In genomic region chr19:41887711-41888382, GRCh38 we compare ENCODE assay signal across 9 cellular contexts. TPM values are rescaled to one million over a fixed set of nuclear protein-coding genes. Genes with fewer than 3 reads are reported as not detected.
A peak's percentile ranks its signal among the peaks of the same experiment; 100 is the strongest.
DNase-seq lines count a peak whose midpoint lies in the region; ATAC-seq lines count a peak whose summit lies in the region.
"Had no signal": no experiment of that assay in that cellular context is flagged by ENCODE, and none has a peak within 500 bp of the region (broad histone marks: within the 10 kb centered on the region; RNA-seq: fewer than 3 reads in every experiment).

No MANE protein-coding gene starts in this region.

- no peaks in the 10 kb centered on the region for H3K9me3 Mint-ChIP-seq in activated T-cell treated with anti-CD3 and anti-CD28 coated beads, Interleukin-2, amount 50 U/mL, for 72 hours
- H3K9me3 Mint-ChIP-seq: neural crest cell had no signal

- ATAC-seq in activated T-cell treated with anti-CD3 and anti-CD28 coated beads, Interleukin-2, amount 50 U/mL, for 72 hours (replicated peaks in 1 of 2) = peak; percentile 66 to 67
- ATAC-seq in GM19324 (IDR thresholded peaks at IDR 0.05; ENCODE audit: low FRiP score, unreplicated experiment) = no peak
- ATAC-seq in GM18868 (IDR thresholded peaks at IDR 0.05; ENCODE audit: unreplicated experiment) = no peak

- in situ Hi-C loops in ACHN (cut with HindIII; ENCODE audit: low pct_ligation_motif_present, low pct_unique_long_range_greater_than_20kb, low sequenced_read_pairs) = no loop called here

- H3K27ac Mint-ChIP-seq in activated T-cell treated with anti-CD3 and anti-CD28 coated beads, Interleukin-2, amount 50 U/mL, for 72 hours = peak overlapping the region; percentile 93

- peaks cover 8 to 33% of the 10 kb centered on the region in 2 donors for H3K36me3 Mint-ChIP-seq in activated T-cell treated with anti-CD3 and anti-CD28 coated beads, Interleukin-2, amount 50 U/mL, for 72 hours (ENCODE audit: insufficient read depth in 2 of 2)

- H3K4me3 Mint-ChIP-seq in activated T-cell treated with anti-CD3 and anti-CD28 coated beads, Interleukin-2, amount 50 U/mL, for 72 hours = peak overlapping the region; percentile 68 to 95

- peak; percentile 76 for DNase-seq in DMS79 (lab: John Stamatoyannopoulos, UW)
- peak; percentile 70 for DNase-seq in NCI-H2107 treated with DMSO at 0.1 percent for 48 hours (lab: John Stamatoyannopoulos, UW; ENCODE audit: unreplicated experiment)
- peak; percentile 90 to 92 for DNase-seq in activated T-cell treated with anti-CD3 and anti-CD28 coated beads, Interleukin-2, amount 50 U/mL, for 72 hours
- DNase-seq in hypothalamus (lab: John Stamatoyannopoulos, UW) = peak in 36 of 51 donors; percentile 6 to 72 (median 36)
- peak; percentile 89 for DNase-seq in stimulated activated CD4-positive, alpha-beta T cell treated with anti-CD3 and anti-CD28 coated beads, Interleukin-4, amount 100 ng/mL, for 24 hours
- DNase-seq in ACHN = no peak

- H3K4me1 Mint-ChIP-seq in activated T-cell treated with anti-CD3 and anti-CD28 coated beads, Interleukin-2, amount 50 U/mL, for 72 hours (ENCODE audit: low read depth) = peaks cover 67% of the 10 kb centered on the region

- H3K27me3 Mint-ChIP-seq in activated T-cell treated with anti-CD3 and anti-CD28 coated beads, Interleukin-2, amount 50 U/mL, for 72 hours (ENCODE audit: low read depth) = no peaks in the 10 kb centered on the region

RNA-seq across cellular contexts. Expression of gene ARHGEF1, which starts 4.9 kb away (rescaled TPM):
- total RNA-seq in activated T-cell treated with anti-CD3 and anti-CD28 coated beads, Interleukin-2, amount 50 U/mL, for 72 hours = 100 to 1,000 TPM; 371 to 446 TPM

RNA-seq across cellular contexts. Expression of gene CD79A, which starts 10.8 kb away (rescaled TPM):
- total RNA-seq in activated T-cell treated with anti-CD3 and anti-CD28 coated beads, Interleukin-2, amount 50 U/mL, for 72 hours = 10 to 100 TPM; 12.3 to 27.5 TPM

RNA-seq across cellular contexts. Expression of gene RPS19, which starts 27.8 kb away (rescaled TPM):
- 1,000 to 10,000 TPM; 4,101 to 4,133 TPM for total RNA-seq in activated T-cell treated with anti-CD3 and anti-CD28 coated beads, Interleukin-2, amount 50 U/mL, for 72 hours

RNA-seq across cellular contexts. Expression of gene ERFL, which starts 40.4 kb away (rescaled TPM):
- total RNA-seq in activated T-cell treated with anti-CD3 and anti-CD28 coated beads, Interleukin-2, amount 50 U/mL, for 72 hours = 1 to 10 TPM; 3.3 to 4.1 TPM

RNA-seq across cellular contexts. Expression of gene DMRTC2, which starts 43.0 kb away (rescaled TPM):
- total RNA-seq in activated T-cell treated with anti-CD3 and anti-CD28 coated beads, Interleukin-2, amount 50 U/mL, for 72 hours = not detected
- total RNA-seq: neural crest cell had no signal

Comparison
In these comparisons a context has a peak if more than half of its experiments do, and no peak if none do; other contexts are left out.
1. ATAC-seq: peak in activated T-cell treated with anti-CD3 and anti-CD28 coated beads, Interleukin-2, amount 50 U/mL, for 72 hours (2 of 2); none in GM19324 (single experiment) and GM18868 (single experiment).